ENCODE assay signal across 16 cellular contexts in the genomic region with DNA sequence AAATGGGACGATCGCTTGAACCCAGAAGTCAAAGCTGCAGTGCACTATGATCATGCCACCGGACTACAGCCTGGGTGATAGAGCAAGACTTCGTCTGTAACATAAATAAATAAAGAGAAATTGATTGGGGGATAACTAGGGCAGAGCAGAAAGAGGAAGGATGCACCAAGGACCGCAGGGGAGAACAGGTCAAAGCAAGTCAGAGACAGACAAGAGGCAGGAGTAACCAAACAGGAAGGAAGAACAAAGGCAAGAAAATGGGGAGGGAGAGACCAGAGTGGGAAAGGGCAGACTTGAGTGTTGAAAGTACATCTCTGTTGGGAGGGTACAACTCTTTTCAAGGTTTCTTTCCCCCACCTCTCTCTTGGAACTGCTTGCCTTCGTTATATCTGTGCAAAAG. TPM values are rescaled to one million over a fixed set of nuclear protein-coding genes. Genes with fewer than 3 reads are reported as not detected.
A peak's percentile ranks its signal among the peaks of the same experiment; 100 is the strongest.
DNase-seq lines count a peak whose midpoint lies in the region; ATAC-seq lines count a peak whose summit lies in the region.
"Had no signal": no experiment of that assay in that cellular context is flagged by ENCODE, and none has a peak within 500 bp of the region (broad histone marks: within the 10 kb centered on the region; RNA-seq: fewer than 3 reads in every experiment).

No MANE protein-coding gene starts in this region.

- H3K4me1 ChIP-seq in CD4-positive, alpha-beta memory T cell (ENCODE audit: insufficient read depth, low read length): peaks cover 15% of the 10 kb centered on the region
- peaks cover 1% of the 10 kb centered on the region for H3K4me1 ChIP-seq in mesenchymal stem cell (ENCODE audit: control insufficient read depth, insufficient read depth, low read depth, low read length)
- H3K4me1 ChIP-seq: ascending aorta had no signal

- H3K36me3 ChIP-seq in CD4-positive, alpha-beta memory T cell (ENCODE audit: insufficient read depth, low read length): no peaks in the 10 kb centered on the region
- H3K36me3 ChIP-seq in mesenchymal stem cell (ENCODE audit: control insufficient read depth in 1 of 2, insufficient read depth in 2 of 2, low read depth in 1 of 2, low read length in 2 of 2): no peaks in the 10 kb centered on the region
- H3K36me3 ChIP-seq: ascending aorta had no signal

- no peak overlapping the region for H4K8ac ChIP-seq in mesenchymal stem cell (ENCODE audit: low read length)

- no peak overlapping the region for H2BK12ac ChIP-seq in mesenchymal stem cell (ENCODE audit: low read length in 2 of 2)

- POLR2A ChIA-PET in CD4-positive, alpha-beta memory T cell (lab: Charles Lee; ENCODE audit: partially characterized antibody): no interaction called here

- H2BK120ac ChIP-seq in mesenchymal stem cell (ENCODE audit: low read depth, low read length): no peak overlapping the region

- no peak overlapping the region for H2AK5ac ChIP-seq in mesenchymal stem cell (ENCODE audit: low read length, severe bottlenecking)

- H3K14ac ChIP-seq in mesenchymal stem cell (ENCODE audit: low read length in 2 of 2): no peak overlapping the region

- no peaks in the 10 kb centered on the region for H3K9me3 ChIP-seq in CD4-positive, alpha-beta memory T cell (ENCODE audit: control insufficient read depth in 1 of 2, low read length in 2 of 2)
- no peaks in the 10 kb centered on the region for H3K9me3 ChIP-seq in mesenchymal stem cell (ENCODE audit: control insufficient read depth, low read length)
- H3K9me3 ChIP-seq: ascending aorta had no signal

- peak overlapping the region; percentile 23 for H2AFZ ChIP-seq in mesenchymal stem cell (ENCODE audit: low read depth, low read length)

- H3K4me2 ChIP-seq in mesenchymal stem cell (ENCODE audit: low read length, poor library complexity, severe bottlenecking): no peak overlapping the region

- no peak overlapping the region for H4K91ac ChIP-seq in mesenchymal stem cell (ENCODE audit: low read length)

- H2BK5ac ChIP-seq in mesenchymal stem cell (ENCODE audit: low read depth, low read length, poor library complexity, severe bottlenecking): no peak overlapping the region

- no peak overlapping the region for H3K9ac ChIP-seq in mesenchymal stem cell (ENCODE audit: low read length)

- H2BK15ac ChIP-seq in mesenchymal stem cell (ENCODE audit: low read depth, poor library complexity, severe bottlenecking): no peak overlapping the region

- no peak overlapping the region for H3K27ac ChIP-seq in CD4-positive, alpha-beta memory T cell (ENCODE audit: low read depth, low read length)
- H3K27ac ChIP-seq in mesenchymal stem cell (ENCODE audit: low read length, poor library complexity, severe bottlenecking): no peak overlapping the region
- H3K27ac ChIP-seq: ascending aorta had no signal

- no peak overlapping the region for H3K4ac ChIP-seq in mesenchymal stem cell (ENCODE audit: low read depth in 1 of 2, low read length in 2 of 2)

- in situ Hi-C loops in KBM-7 (cut with MboI; ENCODE audit: low pct_unique_long_range_greater_than_20kb, low sequenced_read_pairs): no loop called here

- intact Hi-C loops in CD4-positive, alpha-beta memory T cell (cut with micrococcal nuclease): no loop called here

- H3K27me3 ChIP-seq in CD4-positive, alpha-beta memory T cell (ENCODE audit: insufficient read depth, low read length): no peaks in the 10 kb centered on the region
- no peaks in the 10 kb centered on the region for H3K27me3 ChIP-seq in mesenchymal stem cell (ENCODE audit: control insufficient read depth in 1 of 2, insufficient read depth in 1 of 2, low read length in 2 of 2)
- H3K27me3 ChIP-seq: ascending aorta had no signal

- no peaks in the 10 kb centered on the region for H3K79me1 ChIP-seq in mesenchymal stem cell (replicated peaks; ENCODE audit: low read length, poor library complexity, severe bottlenecking)

- peak in 4 of 5 donors; percentile 8 to 36 (median 28) for DNase-seq in CD4-positive, alpha-beta memory T cell
- peak; percentile 93 for DNase-seq in KBM-7
- DNase-seq in UCSD-AML1 (lab: John Stamatoyannopoulos, UW; ENCODE audit: unreplicated experiment): peak; percentile 16
- DNase-seq in mesenchymal stem cell: no peak
- no peak for DNase-seq in NAMALWA (ENCODE audit: low spot score)
- no peak for DNase-seq in NCI-H2081 (lab: John Stamatoyannopoulos, UW)
- no peak for DNase-seq in GM19240 (ENCODE audit: insufficient read length, low spot score)
- DNase-seq: activated CD8-positive, alpha-beta memory T cell treated with anti-CD3 and anti-CD28 coated beads for 24 hours; DMS53; glutamatergic neuron; NCI-H1092; NCI-H510A treated with DMSO at 0.1 percent for 48 hours; posterior cingulate gyrus had no signal

- H3K36me3 Mint-ChIP-seq in CD4-positive, alpha-beta memory T cell: no peaks in the 10 kb centered on the region

- no peak overlapping the region for H3K18ac ChIP-seq in mesenchymal stem cell (ENCODE audit: low read depth in 1 of 2, low read length in 2 of 2)

- peak overlapping the region in 7 of 8 donors; percentile 63 to 77 (median 71) for H3K4me3 Mint-ChIP-seq in CD4-positive, alpha-beta memory T cell

- H3K4me1 Mint-ChIP-seq in CD4-positive, alpha-beta memory T cell: peaks cover 13 to 34% (median 25%) of the 10 kb centered on the region in 4 donors

- peak overlapping the region; percentile 3 to 79 (median 62) for H3K27ac Mint-ChIP-seq in CD4-positive, alpha-beta memory T cell

- CTCF ChIA-PET in CD4-positive, alpha-beta memory T cell (lab: Charles Lee; ENCODE audit: partially characterized antibody): no interaction called here

- WGBS in mesenchymal stem cell: 88% methylated on average over 5 of the region's 6 CpGs

- H3K9me3 Mint-ChIP-seq in CD4-positive, alpha-beta memory T cell: peaks cover 0 to 2% (median 0%) of the 10 kb centered on the region in 8 donors

- no peak overlapping the region for H3K23ac ChIP-seq in mesenchymal stem cell (ENCODE audit: low read length in 2 of 2)

- H3K27me3 Mint-ChIP-seq in CD4-positive, alpha-beta memory T cell: no peaks in the 10 kb centered on the region

- ATAC-seq in GM21717 (IDR thresholded peaks at IDR 0.05; ENCODE audit: unreplicated experiment): no peak
- ATAC-seq: left lobe of liver had no signal

- no peak overlapping the region for H3K4me3 ChIP-seq in CD4-positive, alpha-beta memory T cell (ENCODE audit: low read length in 2 of 2)
- no peak overlapping the region for H3K4me3 ChIP-seq in mesenchymal stem cell (ENCODE audit: insufficient read depth in 1 of 2, low read depth in 1 of 2, low read length in 2 of 2)
- H3K4me3 ChIP-seq: ascending aorta had no signal

RNA-seq across cellular contexts. Expression of a gene that starts 50.8 kb away (rescaled TPM):
- total RNA-seq in CD4-positive, alpha-beta memory T cell: 10 to 100 TPM; 56.4 to 56.5 TPM
- polyA plus RNA-seq in CD4-positive, alpha-beta memory T cell: 10 to 100 TPM; 20.8 to 56.5 TPM
- 62.4 TPM for polyA plus RNA-seq in mesenchymal stem cell (2013, experiment 1 of 2)
- polyA plus RNA-seq in mesenchymal stem cell (2013, experiment 2 of 2): 63.9 TPM

Comparison
In these comparisons a context has a peak if more than half of its experiments do, and no peak if none do; other contexts are left out.
1. DNase-seq: peak in CD4-positive, alpha-beta memory T cell (4 of 5), KBM-7 (single experiment) and UCSD-AML1 (single experiment); none in mesenchymal stem cell (single experiment), NAMALWA (single experiment), NCI-H2081 (0 of 2) and GM19240 (single experiment).